Comparison of ENCODE assay signal across 10 cellular contexts in the genomic region with DNA sequence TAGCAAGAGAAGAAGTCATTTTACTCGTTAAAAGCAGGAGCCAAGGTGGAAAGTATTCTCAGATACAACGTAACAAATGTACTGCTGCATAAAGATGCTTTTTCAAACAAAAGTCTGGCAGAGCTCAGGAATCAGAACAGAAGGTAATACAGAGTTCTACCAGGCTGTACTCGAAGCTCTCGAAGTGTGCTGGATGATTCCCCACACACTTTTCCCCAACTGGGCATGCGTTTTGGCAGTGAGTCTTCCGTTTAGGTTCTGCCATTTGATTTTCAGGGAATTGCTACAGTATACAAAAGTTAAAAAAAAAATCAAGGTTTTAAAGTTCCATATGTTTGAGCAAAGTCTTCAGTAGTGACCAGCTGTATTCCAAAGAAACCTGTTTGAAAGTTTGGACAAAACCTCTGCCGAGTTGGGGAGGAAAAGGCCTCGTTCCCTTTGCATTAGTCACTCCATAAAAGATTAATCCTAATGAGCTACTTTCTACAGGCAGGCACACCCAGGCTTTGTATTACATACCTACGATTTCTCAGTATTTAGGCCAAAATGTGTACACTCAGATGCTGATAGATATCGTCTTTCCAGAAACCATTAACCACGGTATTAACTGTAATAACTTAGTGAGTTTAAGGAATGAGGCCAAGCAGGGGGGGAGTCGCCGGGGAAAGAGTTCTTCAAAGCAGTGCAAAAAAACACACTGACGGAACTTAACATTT.
DNase-seq lines count a peak whose midpoint lies in the region; ATAC-seq and TF ChIP-seq lines count a peak whose summit lies in the region.
"Had no signal": no experiment of that assay in that cellular context is flagged by ENCODE, and none has a peak within 500 bp of the region (broad histone marks: within the 10 kb centered on the region; RNA-seq: fewer than 3 reads in every experiment).

No MANE protein-coding gene starts in this region.

- H3K36me3 ChIP-seq in hepatocyte (replicated peaks; ENCODE audit: insufficient read depth, low read depth) (no peaks in the 10 kb centered on the region), stomach smooth muscle (ENCODE audit: control insufficient read depth in 2 of 2, insufficient read depth in 2 of 2, low read length in 2 of 2) (no peaks in the 10 kb centered on the region)

- no peak for ATAC-seq in HG03039 (IDR thresholded peaks at IDR 0.05; ENCODE audit: unreplicated experiment)

- H3K27ac ChIP-seq in hepatocyte: peak overlapping the region; percentile 93
- H3K27ac ChIP-seq in stomach smooth muscle (ENCODE audit: low read length): peak overlapping the region; percentile 25
- H3K27ac ChIP-seq: KMS-11 had no signal

- H3K9ac ChIP-seq in stomach smooth muscle (ENCODE audit: low read length in 2 of 2): peak overlapping the region in 1 of 2 donors; percentile 30
- H3K9ac ChIP-seq: KMS-11 had no signal

- TF ChIP-seq CTCF in WI38 (IDR thresholded peaks at IDR 0.05; ENCODE audit: low read depth, low read length) (no peak), hepatocyte (IDR thresholded peaks at IDR 0.05; ENCODE audit: poor library complexity) (no peak)

- H3K4me1 ChIP-seq in hepatocyte (ENCODE audit: insufficient read depth) (peaks cover 35% of the 10 kb centered on the region), stomach smooth muscle (ENCODE audit: control insufficient read depth, insufficient read depth, low read length) (no peaks in the 10 kb centered on the region)

- no peaks in the 10 kb centered on the region for H3K9me2 ChIP-seq in hepatocyte (replicated peaks; ENCODE audit: insufficient read depth)

- H3K4me3 ChIP-seq in WI38 (ENCODE audit: low read depth, low read length) (peak overlapping the region; percentile 3; the same call in 1 of the 2 replicates), hepatocyte (no peak overlapping the region), stomach smooth muscle (ENCODE audit: low read length in 2 of 2) (peak overlapping the region in 1 of 2 donors; percentile 41)

- H3K4me2 ChIP-seq in hepatocyte: peak overlapping the region; percentile 68
- H3K4me2 ChIP-seq: KMS-11 had no signal

- DNase-seq in HCEC 1CT: peak; percentile 55
- peak; percentile 53 for DNase-seq in hepatocyte (ENCODE audit: low spot score)
- no peak for DNase-seq in cerebellar nuclear complex (lab: John Stamatoyannopoulos, UW)
- DNase-seq in retina: no peak
- no peak for DNase-seq in activated T-cell treated with anti-CD3 and anti-CD28 coated beads, Interleukin-2, amount 50 U/mL, for 48 hours
- DNase-seq: NCI-H69 had no signal

- no peaks in the 10 kb centered on the region for H3K79me2 ChIP-seq in hepatocyte

- no peaks in the 10 kb centered on the region for H3K27me3 ChIP-seq in hepatocyte
- H3K27me3 ChIP-seq in stomach smooth muscle (ENCODE audit: control insufficient read depth in 1 of 2, insufficient read depth in 2 of 2, low read length in 2 of 2): no peaks in the 10 kb centered on the region

- 25% methylated on average over 14 of the region's 14 CpGs for WGBS in hepatocyte (ENCODE audit: low lambda C conversion rate, missing lambda C conversion rate)

- H2AFZ ChIP-seq in hepatocyte: peak overlapping the region; percentile 11

- no peaks in the 10 kb centered on the region for H3K9me3 ChIP-seq in hepatocyte (ENCODE audit: low read depth)
- H3K9me3 ChIP-seq in stomach smooth muscle (ENCODE audit: control insufficient read depth in 2 of 2, low read length in 2 of 2): no peaks in the 10 kb centered on the region

- H4K20me1 ChIP-seq in hepatocyte (ENCODE audit: insufficient read depth, poor library complexity, severe bottlenecking): no peaks in the 10 kb centered on the region

Comparison
In these comparisons a context has a peak if more than half of its experiments do, and no peak if none do; other contexts are left out.
1. DNase-seq: peak in HCEC 1CT (single experiment) and hepatocyte (single experiment); none in cerebellar nuclear complex (0 of 2), retina (single experiment) and activated T-cell treated with anti-CD3 and anti-CD28 coated beads, Interleukin-2, amount 50 U/mL, for 48 hours (0 of 2).